In genomic region chr15:79034284-79034683, GRCh38 we compare ENCODE assay signal across 6 cellular contexts.
"Had no signal": no experiment of that assay in that cellular context is flagged by ENCODE, and none has a peak within 500 bp of the region (broad histone marks: within the 10 kb centered on the region; RNA-seq: fewer than 3 reads in every experiment).

No MANE protein-coding gene starts in this region.

- H3K4me3 ChIP-seq: GM12878 had no signal

- FAIRE-seq: G401.6, GM12891, GM12892 had no signal

- DNase-seq: GDM1, GF-D8 had no signal
